Comparison of ENCODE assay signal across 18 cellular contexts in the genomic region with DNA sequence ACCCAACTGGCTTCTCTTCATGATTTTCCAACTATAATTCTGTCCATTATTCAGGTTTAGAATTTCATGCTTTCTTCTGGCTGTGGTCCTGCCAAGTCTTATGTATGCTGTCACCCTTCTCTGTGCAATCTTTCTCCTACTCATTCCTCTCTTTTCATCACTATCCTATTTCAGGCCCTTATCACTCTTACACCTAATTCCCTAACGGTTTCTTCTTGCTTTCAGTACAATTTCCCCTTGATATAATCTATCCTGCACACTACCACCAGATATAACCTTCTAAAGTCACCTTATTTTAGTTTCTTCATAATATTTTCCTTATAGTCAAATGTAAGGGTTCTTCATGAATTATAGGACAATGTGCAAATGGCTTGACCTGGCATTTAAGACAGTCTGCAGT.
"Had no signal": no experiment of that assay in that cellular context is flagged by ENCODE, and none has a peak within 500 bp of the region (broad histone marks: within the 10 kb centered on the region; RNA-seq: fewer than 3 reads in every experiment).

No MANE protein-coding gene starts in this region.

- H3K4me3 ChIP-seq: neural progenitor cell, prostate gland, right lobe of liver, stomach, vagina had no signal

- H3K9me3 Mint-ChIP-seq: effector memory CD8-positive, alpha-beta T cell had no signal

- H3K27ac Mint-ChIP-seq: activated naive CD8-positive, alpha-beta T cell treated with anti-CD3 and anti-CD28 coated beads, Interleukin-2, amount 10 ng/mL, durations not matched to agents 7 days and 5 days; effector memory CD8-positive, alpha-beta T cell; neural progenitor cell had no signal

- FAIRE-seq: small intestine had no signal

- H3K4me1 ChIP-seq: neural progenitor cell, prostate gland, right lobe of liver, vagina had no signal

- H3K27me3 ChIP-seq: neural progenitor cell, right lobe of liver, stomach, vagina had no signal

- H3K4me3 Mint-ChIP-seq: activated naive CD8-positive, alpha-beta T cell treated with anti-CD3 and anti-CD28 coated beads, Interleukin-2, amount 10 ng/mL, durations not matched to agents 7 days and 5 days; brain; effector memory CD8-positive, alpha-beta T cell; neural progenitor cell had no signal

- H3K4me2 ChIP-seq: neural progenitor cell, SK-N-SH had no signal

- DNase-seq: activated gamma-delta T cell; activated naive CD8-positive, alpha-beta T cell treated with anti-CD3 and anti-CD28 coated beads, Interleukin-2, amount 10 ng/mL, durations not matched to agents 7 days and 5 days; caudate nucleus; effector memory CD8-positive, alpha-beta T cell; hypothalamus; islet precursor cell; mammary epithelial cell; right lobe of liver; SK-N-SH; small intestine; stimulated activated CD4-positive, alpha-beta T cell treated with anti-CD3 and anti-CD28 coated beads, Interleukin-4, amount 100 ng/mL, for 1 hour; stomach; T1000; trophoblast cell had no signal

- ATAC-seq: effector memory CD8-positive, alpha-beta T cell; right lobe of liver had no signal

- H3K36me3 ChIP-seq: neural progenitor cell, prostate gland, right lobe of liver, vagina had no signal

- H3K27ac ChIP-seq: neural progenitor cell, prostate gland, right lobe of liver, vagina had no signal

- H3K27me3 Mint-ChIP-seq: activated naive CD8-positive, alpha-beta T cell treated with anti-CD3 and anti-CD28 coated beads, Interleukin-2, amount 10 ng/mL, durations not matched to agents 7 days and 5 days; brain; effector memory CD8-positive, alpha-beta T cell had no signal

- H3K9me3 ChIP-seq: prostate gland, right lobe of liver, SK-N-SH, stomach, vagina had no signal
